ENCODE assay signal across 8 cellular contexts in the genomic region with DNA sequence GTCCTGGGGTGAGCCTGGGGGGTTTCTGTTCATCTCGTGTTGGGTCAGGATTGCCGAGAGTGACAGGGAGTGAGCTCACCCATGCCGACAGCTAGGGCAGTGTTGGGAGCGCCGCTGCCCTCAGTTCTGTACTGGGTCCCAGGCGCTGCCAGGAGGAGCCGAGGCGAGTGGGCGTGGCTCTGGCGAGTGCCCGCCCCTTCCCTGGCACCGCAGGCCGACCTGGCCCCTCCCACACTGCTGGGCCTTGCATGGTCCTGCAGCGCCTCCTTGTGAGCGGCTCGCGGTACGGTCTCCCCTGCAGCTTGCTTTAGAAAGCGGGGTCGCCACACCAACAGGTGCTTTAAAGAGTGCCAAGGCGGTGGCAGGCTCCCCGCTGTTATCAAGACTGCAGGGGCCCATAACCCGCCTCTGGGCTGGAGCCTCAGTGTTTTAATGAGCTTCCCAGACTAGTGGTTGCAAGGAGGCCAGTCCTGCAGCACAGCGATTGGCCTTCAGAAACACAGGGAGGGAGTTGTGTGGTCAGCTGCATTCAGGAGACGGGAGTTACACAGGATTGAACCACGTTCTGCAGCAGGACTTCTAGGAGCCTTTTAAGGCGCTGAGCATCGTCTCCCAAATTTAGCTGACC.
DNase-seq lines count a peak whose midpoint lies in the region; ATAC-seq and TF ChIP-seq lines count a peak whose summit lies in the region.
"Not testable (repeated sequence)": the region's sequence is repeated elsewhere in the genome, so short reads cannot be mapped to it uniquely, and the experiment has no call there.

No MANE protein-coding gene starts in this region.

- H3K4me1 ChIP-seq in parathyroid adenoma = not testable (repeated sequence)
- H3K4me1 ChIP-seq in thoracic aorta (ENCODE audit: control insufficient read depth in 1 of 2, low read depth in 2 of 2) = peaks cover under 1 to 12% of the 10 kb centered on the region in 2 donors

- not testable (repeated sequence) for H3K4me3 ChIP-seq in parathyroid adenoma (ENCODE audit: low read depth, low read length)
- H3K4me3 ChIP-seq in thoracic aorta = peak overlapping the region; percentile 61

- H3K4me3 Mint-ChIP-seq in activated naive CD4-positive, alpha-beta T cell treated with anti-CD3 and anti-CD28 coated beads, Interleukin-2, amount 10 ng/mL, durations not matched to agents 7 days and 5 days = not testable (repeated sequence)

- H3K27me3 ChIP-seq in parathyroid adenoma (ENCODE audit: control insufficient read depth, insufficient read depth, low read length); thoracic aorta (replicated peaks; ENCODE audit: insufficient read depth): not testable (repeated sequence)

- peak; percentile 82 for ATAC-seq in HG02678 (IDR thresholded peaks at IDR 0.05; ENCODE audit: unreplicated experiment)
- ATAC-seq in SK-N-SH treated with all-trans-retinoic acid at 6 μM for 48 hours = peak; percentile 95
- ATAC-seq in thoracic aorta (ENCODE audit: insufficient number of reproducible peaks, low FRiP score, low read depth) = peak; percentile 78

- not testable (repeated sequence) for H3K9me3 Mint-ChIP-seq in activated naive CD4-positive, alpha-beta T cell treated with anti-CD3 and anti-CD28 coated beads, Interleukin-2, amount 10 ng/mL, durations not matched to agents 7 days and 5 days

- peak; percentile 86 for TF ChIP-seq CTCF in GM12872 (IDR thresholded peaks at IDR 0.05; ENCODE audit: insufficient read depth, low read depth, low read length)
- TF ChIP-seq CTCF in parathyroid adenoma (IDR thresholded peaks at IDR 0.05) = peak; percentile 19
- peak; percentile 68 for TF ChIP-seq CTCF in thoracic aorta (IDR thresholded peaks at IDR 0.05)

- H3K27ac Mint-ChIP-seq in activated naive CD4-positive, alpha-beta T cell treated with anti-CD3 and anti-CD28 coated beads, Interleukin-2, amount 10 ng/mL, durations not matched to agents 7 days and 5 days = not testable (repeated sequence)

- H3K9me3 ChIP-seq in parathyroid adenoma (ENCODE audit: control insufficient read depth, low read length); thoracic aorta: not testable (repeated sequence)

- not testable (repeated sequence) for H3K36me3 Mint-ChIP-seq in activated naive CD4-positive, alpha-beta T cell treated with anti-CD3 and anti-CD28 coated beads, Interleukin-2, amount 10 ng/mL, durations not matched to agents 7 days and 5 days

- not testable (repeated sequence) for H3K4me1 Mint-ChIP-seq in activated naive CD4-positive, alpha-beta T cell treated with anti-CD3 and anti-CD28 coated beads, Interleukin-2, amount 10 ng/mL, durations not matched to agents 7 days and 5 days

- CTCF ChIA-PET in activated naive CD4-positive, alpha-beta T cell treated with anti-CD3 and anti-CD28 coated beads, Interleukin-2, amount 10 ng/mL, durations not matched to agents 7 days and 5 days (lab: Charles Lee) = interaction anchor here (1.0 to 4.8 kb wide), 5 partner anchors 11 to 434 kb away, joined by 4 to 31 read pairs (median 4); no protein-coding TSS in a partner anchor

- H3K27ac ChIP-seq in parathyroid adenoma = not testable (repeated sequence)
- H3K27ac ChIP-seq in thoracic aorta = peak overlapping the region in 1 of 2 donors; percentile 65

- H3K9ac ChIP-seq in parathyroid adenoma = not testable (repeated sequence)

- H3K27me3 Mint-ChIP-seq in activated naive CD4-positive, alpha-beta T cell treated with anti-CD3 and anti-CD28 coated beads, Interleukin-2, amount 10 ng/mL, durations not matched to agents 7 days and 5 days = peaks cover 14% of the 10 kb centered on the region

- not testable (repeated sequence) for H3K36me3 ChIP-seq in parathyroid adenoma (ENCODE audit: control insufficient read depth, insufficient read depth, low read length); thoracic aorta

- H3K79me2 ChIP-seq in parathyroid adenoma = not testable (repeated sequence)

- peak; percentile 80 for DNase-seq in NCI-H1092 (lab: John Stamatoyannopoulos, UW)
- peak; percentile 95 for DNase-seq in activated naive CD4-positive, alpha-beta T cell treated with anti-CD3 and anti-CD28 coated beads, Interleukin-2, amount 10 ng/mL, durations not matched to agents 7 days and 5 days
- DNase-seq in glomerular visceral epithelial cell (ENCODE audit: extremely low spot score) = peak; percentile 82
- peak; percentile 65 for DNase-seq in thoracic aorta (ENCODE audit: low spot score)

- not testable (repeated sequence) for H2AFZ ChIP-seq in parathyroid adenoma

- H3K4me2 ChIP-seq in parathyroid adenoma (ENCODE audit: low read length) = not testable (repeated sequence)

Comparison
In these comparisons a context has a peak if more than half of its experiments do, and no peak if none do; other contexts are left out.
1. CTCF ChIP-seq: peak in every context shown above with its lines; median percentile 86 in GM12872; 68 in thoracic aorta; 19 in parathyroid adenoma.